ENCODE assay signal across 2 cellular contexts in genomic region chr19:38704488-38705026, GRCh38.
TF ChIP-seq lines count a peak whose summit lies in the region.

No MANE protein-coding gene starts in this region.

TF ChIP-seq in A549, 52 proteins besides CTCF, POLR2A, EP300 and RAD21 (continued from another document):
- TF ChIP-seq PBX3 (IDR thresholded peaks at IDR 0.05) = no peak

TF ChIP-seq in K562, 482 proteins besides CTCF, POLR2A, EP300 and RAD21 (continued from another document):
- TF ChIP-seq ETV6 (IDR thresholded peaks at IDR 0.05; ENCODE audit: borderline replicate concordance in 1 of 2, low read depth in 2 of 2, low read length in 1 of 2) (no peak), ETV6 (CRISPR knock-in tag; IDR thresholded peaks at IDR 0.05; ENCODE audit: borderline replicate concordance) (no peak), ZSCAN29 (IDR thresholded peaks at IDR 0.05) (no peak), SPI1 (IDR thresholded peaks at IDR 0.05; ENCODE audit: borderline replicate concordance, low read depth, low read length) (no peak), KLF16 (IDR thresholded peaks at IDR 0.05) (no peak)
